In the genomic region with DNA sequence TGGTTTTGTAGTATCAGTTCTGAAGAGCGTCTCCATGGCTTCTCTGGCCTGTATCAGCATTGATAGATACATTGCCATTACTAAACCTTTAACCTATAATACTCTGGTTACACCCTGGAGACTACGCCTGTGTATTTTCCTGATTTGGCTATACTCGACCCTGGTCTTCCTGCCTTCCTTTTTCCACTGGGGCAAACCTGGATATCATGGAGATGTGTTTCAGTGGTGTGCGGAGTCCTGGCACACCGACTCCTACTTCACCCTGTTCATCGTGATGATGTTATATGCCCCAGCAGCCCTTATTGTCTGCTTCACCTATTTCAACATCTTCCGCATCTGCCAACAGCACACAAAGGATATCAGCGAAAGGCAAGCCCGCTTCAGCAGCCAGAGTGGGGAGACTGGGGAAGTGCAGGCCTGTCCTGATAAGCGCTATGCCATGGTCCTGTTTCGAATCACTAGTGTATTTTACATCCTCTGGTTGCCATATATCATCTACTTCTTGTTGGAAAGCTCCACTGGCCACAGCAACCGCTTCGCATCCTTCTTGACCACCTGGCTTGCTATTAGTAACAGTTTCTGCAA, we compare ENCODE assay signal across 1 cellular context.
TF ChIP-seq lines count a peak whose summit lies in the region.

No MANE protein-coding gene starts in this region.

TF ChIP-seq in WTC11, 78 proteins besides CTCF, POLR2A, EP300 and RAD21 (continued from another document):
- TF ChIP-seq, protein P1, sequence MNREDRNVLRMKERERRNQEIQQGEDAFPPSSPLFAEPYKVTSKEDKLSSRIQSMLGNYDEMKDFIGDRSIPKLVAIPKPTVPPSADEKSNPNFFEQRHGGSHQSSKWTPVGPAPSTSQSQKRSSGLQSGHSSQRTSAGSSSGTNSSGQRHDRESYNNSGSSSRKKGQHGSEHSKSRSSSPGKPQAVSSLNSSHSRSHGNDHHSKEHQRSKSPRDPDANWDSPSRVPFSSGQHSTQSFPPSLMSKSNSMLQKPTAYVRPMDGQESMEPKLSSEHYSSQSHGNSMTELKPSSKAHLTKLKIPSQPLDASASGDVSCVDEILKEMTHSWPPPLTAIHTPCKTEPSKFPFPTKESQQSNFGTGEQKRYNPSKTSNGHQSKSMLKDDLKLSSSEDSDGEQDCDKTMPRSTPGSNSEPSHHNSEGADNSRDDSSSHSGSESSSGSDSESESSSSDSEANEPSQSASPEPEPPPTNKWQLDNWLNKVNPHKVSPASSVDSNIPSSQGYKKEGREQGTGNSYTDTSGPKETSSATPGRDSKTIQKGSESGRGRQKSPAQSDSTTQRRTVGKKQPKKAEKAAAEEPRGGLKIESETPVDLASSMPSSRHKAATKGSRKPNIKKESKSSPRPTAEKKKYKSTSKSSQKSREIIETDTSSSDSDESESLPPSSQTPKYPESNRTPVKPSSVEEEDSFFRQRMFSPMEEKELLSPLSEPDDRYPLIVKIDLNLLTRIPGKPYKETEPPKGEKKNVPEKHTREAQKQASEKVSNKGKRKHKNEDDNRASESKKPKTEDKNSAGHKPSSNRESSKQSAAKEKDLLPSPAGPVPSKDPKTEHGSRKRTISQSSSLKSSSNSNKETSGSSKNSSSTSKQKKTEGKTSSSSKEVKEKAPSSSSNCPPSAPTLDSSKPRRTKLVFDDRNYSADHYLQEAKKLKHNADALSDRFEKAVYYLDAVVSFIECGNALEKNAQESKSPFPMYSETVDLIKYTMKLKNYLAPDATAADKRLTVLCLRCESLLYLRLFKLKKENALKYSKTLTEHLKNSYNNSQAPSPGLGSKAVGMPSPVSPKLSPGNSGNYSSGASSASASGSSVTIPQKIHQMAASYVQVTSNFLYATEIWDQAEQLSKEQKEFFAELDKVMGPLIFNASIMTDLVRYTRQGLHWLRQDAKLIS (CRISPR knock-in tag; IDR thresholded peaks at IDR 0.05; ENCODE audit: borderline replicate concordance) = no peak
- TF ChIP-seq, protein P2, sequence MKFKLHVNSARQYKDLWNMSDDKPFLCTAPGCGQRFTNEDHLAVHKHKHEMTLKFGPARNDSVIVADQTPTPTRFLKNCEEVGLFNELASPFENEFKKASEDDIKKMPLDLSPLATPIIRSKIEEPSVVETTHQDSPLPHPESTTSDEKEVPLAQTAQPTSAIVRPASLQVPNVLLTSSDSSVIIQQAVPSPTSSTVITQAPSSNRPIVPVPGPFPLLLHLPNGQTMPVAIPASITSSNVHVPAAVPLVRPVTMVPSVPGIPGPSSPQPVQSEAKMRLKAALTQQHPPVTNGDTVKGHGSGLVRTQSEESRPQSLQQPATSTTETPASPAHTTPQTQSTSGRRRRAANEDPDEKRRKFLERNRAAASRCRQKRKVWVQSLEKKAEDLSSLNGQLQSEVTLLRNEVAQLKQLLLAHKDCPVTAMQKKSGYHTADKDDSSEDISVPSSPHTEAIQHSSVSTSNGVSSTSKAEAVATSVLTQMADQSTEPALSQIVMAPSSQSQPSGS (CRISPR knock-in tag; IDR thresholded peaks at IDR 0.05; ENCODE audit: borderline replicate concordance, low read depth) = no peak
- TF ChIP-seq CREB1 (CRISPR knock-in tag; IDR thresholded peaks at IDR 0.05) = no peak
